ENCODE assay signal across 10 cellular contexts in genomic region chr3:194300392-194300758, GRCh38. TPM values are rescaled to one million over a fixed set of nuclear protein-coding genes. Genes with fewer than 3 reads are reported as not detected.
DNase-seq lines count a peak whose midpoint lies in the region; ATAC-seq, FAIRE-seq and TF ChIP-seq lines count a peak whose summit lies in the region.
"Had no signal": no experiment of that assay in that cellular context is flagged by ENCODE, and none has a peak within 500 bp of the region (broad histone marks: within the 10 kb centered on the region; RNA-seq: fewer than 3 reads in every experiment).

No MANE protein-coding gene starts in this region.

- H3K27me3 Mint-ChIP-seq in Calu3 (ENCODE audit: unreplicated experiment): no peaks in the 10 kb centered on the region

- no peak overlapping the region for H3K27ac ChIP-seq in A549
- H3K27ac ChIP-seq: epithelial cell of prostate had no signal

- intact Hi-C loops in mucosa of descending colon (cut with DNase I, micrococcal nuclease): no loop called here
- intact Hi-C loops in Calu3 (cut with micrococcal nuclease; ENCODE audit: unreplicated experiment): no loop called here

- H3K36me3 ChIP-seq in mucosa of descending colon (ENCODE audit: low read depth): no peaks in the 10 kb centered on the region

- H3K9me3 ChIP-seq in A549 (no peaks in the 10 kb centered on the region), mucosa of descending colon (no peaks in the 10 kb centered on the region)

- no peak for TF ChIP-seq CTCF in A549 (IDR thresholded peaks at IDR 0.05)
- TF ChIP-seq CTCF in fibroblast of pulmonary artery (IDR thresholded peaks at IDR 0.05; ENCODE audit: low read length, missing control alignments): peak; percentile 18
- TF ChIP-seq CTCF in mucosa of descending colon (IDR thresholded peaks at IDR 0.05): no peak
- no peak for TF ChIP-seq CTCF in Calu3 (IDR thresholded peaks at IDR 0.05; ENCODE audit: unreplicated experiment)

- no peaks in the 10 kb centered on the region for H3K4me1 Mint-ChIP-seq in Calu3 (ENCODE audit: low read depth, unreplicated experiment)

- H3K4me3 ChIP-seq in A549: no peak overlapping the region
- H3K4me3 ChIP-seq in fibroblast of pulmonary artery (replicated peaks; ENCODE audit: low read depth, low read length): no peak overlapping the region
- no peak overlapping the region for H3K4me3 ChIP-seq in mucosa of descending colon

- DNase-seq in A549 (ENCODE audit: low read depth in 1 of 2, low spot score in 1 of 2): no peak
- DNase-seq in NCI-H446 (lab: John Stamatoyannopoulos, UW): peak; percentile 76 to 82
- DNase-seq in fibroblast of pulmonary artery (ENCODE audit: low read depth): peak; percentile 80
- peak in 1 of 3 donors; percentile 38 for DNase-seq in mucosa of descending colon
- DNase-seq in activated gamma-delta T cell (lab: John Stamatoyannopoulos, UW): no peak
- no peak for DNase-seq in Calu3
- no peak for DNase-seq in superior temporal gyrus (ENCODE audit: extremely low spot score)
- DNase-seq: NCI-H1105 treated with DMSO at 0.1 percent for 48 hours had no signal

- FAIRE-seq in A549 (lab: Jason Lieb, UNC): no peak

- H3K4me1 ChIP-seq in A549 (peaks cover 17% of the 10 kb centered on the region), mucosa of descending colon (ENCODE audit: low read depth) (peaks cover 6% of the 10 kb centered on the region)

- no TSS peak for BruUV-seq in Calu3 (replicated peaks; lab: Mats Ljungman, UMichigan)

- TF ChIP-seq RAD21 in A549 (conservative IDR thresholded peaks at IDR 0.05 in 1 of 2, IDR thresholded peaks at IDR 0.05 in 1 of 2): no peak

- H3K4me3 Mint-ChIP-seq in Calu3 (ENCODE audit: low read depth, unreplicated experiment): no peak overlapping the region

- TF ChIP-seq POLR2A in A549 (IDR thresholded peaks at IDR 0.05; ENCODE audit: low read length): no peak

- POLR2A ChIA-PET in A549 (lab: Yijun Ruan, JAX): no interaction called here

- CTCF ChIA-PET in A549 (lab: Yijun Ruan, JAX) (interaction anchor here (2.7 kb wide), 1 partner anchor 16 kb away, joined by 15 read pairs; no protein-coding TSS in a partner anchor), Calu3 (lab: Charles Lee) (no interaction called here)

- no peaks in the 10 kb centered on the region for H3K36me3 Mint-ChIP-seq in Calu3 (ENCODE audit: insufficient read depth, unreplicated experiment)

- WGBS in A549 (ENCODE audit: missing lambda C conversion rate): 93% methylated on average over 5 of the region's 12 CpGs

- H3K27ac Mint-ChIP-seq in Calu3 (ENCODE audit: unreplicated experiment): no peak overlapping the region

- no peak for TF ChIP-seq EP300 in A549 (IDR thresholded peaks at IDR 0.05)

- no peak overlapping the region for H3K4me2 ChIP-seq in A549

- ATAC-seq in A549 (no peak), mucosa of descending colon (peak; percentile 50), GM21360 (IDR thresholded peaks at IDR 0.05; ENCODE audit: unreplicated experiment) (no peak)

- H3K9me3 Mint-ChIP-seq in Calu3 (ENCODE audit: low read depth, unreplicated experiment): no peaks in the 10 kb centered on the region

TF ChIP-seq in A549, 52 proteins besides CTCF, POLR2A, EP300 and RAD21:
- TF ChIP-seq RCOR1 (IDR thresholded peaks at IDR 0.05; ENCODE audit: low read depth, low read length) (no peak), CBX2 (IDR thresholded peaks at IDR 0.05; ENCODE audit: borderline replicate concordance, low read depth) (no peak), CEBPB (IDR thresholded peaks at IDR 0.05) (peak; percentile 46 to 73; a peak in 3 of 4 replicates)
TF ChIP-seq in A549: peak in this region for 1.

RNA-seq across cellular contexts. Expression of gene CPN2, which starts 50.8 kb away (rescaled TPM):
- not detected in 2 replicates for polyA plus RNA-seq in A549 (2011; rRNA removed)
- polyA plus RNA-seq in A549 (2012; cell fraction: cytosol; rRNA removed): 0.03 TPM in 1 of 2 replicates, not detected in the other
- polyA plus RNA-seq in A549 (2012; cell fraction: nucleus; rRNA removed): not detected in 2 replicates
- not detected in 3 replicates for polyA plus RNA-seq in A549 (2017; fragmentation: RNase III; extraction: RNeasy Plus Mini Kit Qiagen cat#74134 plus additional on column Dnase treatment)
- polyA minus RNA-seq in A549 (2011; rRNA and poly(A)+ RNA removed): not detected in 2 replicates
- total RNA-seq in mucosa of descending colon: under 1 TPM in 1 of 3 donors, not detected in 2; 0.14 TPM
- total RNA-seq in Calu3 (2022): not detected in 2 replicates

Comparison
In these comparisons a context has a peak if more than half of its experiments do, and no peak if none do; other contexts are left out.
1. DNase-seq: peak in NCI-H446 (2 of 2) and fibroblast of pulmonary artery (single experiment); none in A549 (0 of 2), activated gamma-delta T cell (single experiment), Calu3 (single experiment) and superior temporal gyrus (single experiment).